Comparison of ENCODE assay signal across 16 cellular contexts in genomic region chr16:66612422-66612821, GRCh38. TPM values are rescaled to one million over a fixed set of nuclear protein-coding genes. Genes with fewer than 3 reads are reported as not detected.
"Had no signal": no experiment of that assay in that cellular context is flagged by ENCODE, and none has a peak within 500 bp of the region (broad histone marks: within the 10 kb centered on the region; RNA-seq: fewer than 3 reads in every experiment).

No MANE protein-coding gene starts in this region.

- H3K27me3 ChIP-seq: cardiac muscle cell, gastrocnemius medialis, heart left ventricle, ovary, sigmoid colon, thyroid gland had no signal

- H3K36me3 ChIP-seq: gastrocnemius medialis, ovary had no signal

- DNase-seq: activated CD4-positive, alpha-beta T cell treated with anti-CD3 and anti-CD28 coated beads for 1 hour; activated CD4-positive, alpha-beta T cell treated with anti-CD3 and anti-CD28 coated beads, Interleukin-2, amount 50 U/mL, for 4 hours; activated gamma-delta T cell; gastrocnemius medialis; heart left ventricle; kidney glomerular epithelial cell; left ventricle myocardium superior; mucosa of descending colon; naive B cell; ovary; sigmoid colon; stimulated activated naive B cell treated with anti-CD40 and anti-IgM and Interleukin-4, amounts not matched to agents 10 μg/mL and 1 μg/mL and 100 μg/mL, for 72 hours; thyroid gland; WERI-Rb-1 had no signal

- H3K27ac ChIP-seq: cardiac muscle cell, gastrocnemius medialis, heart left ventricle, ovary, sigmoid colon, thyroid gland, WERI-Rb-1 had no signal

- H3K9me3 ChIP-seq: gastrocnemius medialis, heart left ventricle, mucosa of descending colon, ovary, sigmoid colon, thyroid gland had no signal

- H3K4me3 ChIP-seq: cardiac muscle cell, gastrocnemius medialis, heart left ventricle, mucosa of descending colon, ovary, sigmoid colon, thyroid gland had no signal

- ATAC-seq: gastrocnemius medialis; heart left ventricle; left ventricle myocardium superior; mucosa of descending colon; stimulated activated naive B cell treated with anti-CD40 and anti-IgM and Interleukin-4, amounts not matched to agents 10 μg/mL and 1 μg/mL and 100 μg/mL, for 72 hours had no signal

RNA-seq across cellular contexts. Expression of gene CMTM2, which starts 33.2 kb away (rescaled TPM):
- total RNA-seq: cardiac muscle cell, gastrocnemius medialis, left ventricle myocardium superior, ureter had no signal
- polyA plus RNA-seq: heart left ventricle, sigmoid colon had no signal
